In genomic region chr18:62744076-62744705, GRCh38 we compare ENCODE assay signal across 11 cellular contexts. TPM values are rescaled to one million over a fixed set of nuclear protein-coding genes. Genes with fewer than 3 reads are reported as not detected.
DNase-seq lines count a peak whose midpoint lies in the region; ATAC-seq and FAIRE-seq lines count a peak whose summit lies in the region.
"Had no signal": no experiment of that assay in that cellular context is flagged by ENCODE, and none has a peak within 500 bp of the region (broad histone marks: within the 10 kb centered on the region; RNA-seq: fewer than 3 reads in every experiment).

No MANE protein-coding gene starts in this region.

- no peaks in the 10 kb centered on the region for H3K27me3 ChIP-seq in mesenchymal stem cell (ENCODE audit: control insufficient read depth in 1 of 2, insufficient read depth in 1 of 2, low read length in 2 of 2)

- peak; percentile 78 for ATAC-seq in HG02588 (IDR thresholded peaks at IDR 0.05; ENCODE audit: unreplicated experiment)

- no peak overlapping the region for H4K91ac ChIP-seq in mesenchymal stem cell (ENCODE audit: low read length)

- no peak overlapping the region for H3K18ac ChIP-seq in mesenchymal stem cell (ENCODE audit: low read depth in 1 of 2, low read length in 2 of 2)

- H3K4me1 ChIP-seq in mesenchymal stem cell (ENCODE audit: control insufficient read depth, insufficient read depth, low read depth, low read length), result peaks cover 2% of the 10 kb centered on the region

- WGBS in mesenchymal stem cell, result 96% methylated on average over 3 of the region's 3 CpGs

- no peak overlapping the region for H2BK15ac ChIP-seq in mesenchymal stem cell (ENCODE audit: low read depth, poor library complexity, severe bottlenecking)

- peak overlapping the region; percentile 76 for H2BK5ac ChIP-seq in mesenchymal stem cell (ENCODE audit: low read depth, low read length, poor library complexity, severe bottlenecking)

- H3K23ac ChIP-seq in mesenchymal stem cell (ENCODE audit: low read length in 2 of 2), result no peak overlapping the region

- FAIRE-seq in GM18507 (lab: Jason Lieb, UNC), result peak; percentile 68

- peak overlapping the region; percentile 82 for H3K27ac ChIP-seq in mesenchymal stem cell (ENCODE audit: low read length, poor library complexity, severe bottlenecking)

- DNase-seq in GM18507 (ENCODE audit: extremely low spot score, insufficient read length, low read depth) (no peak), NCI-H69 (lab: John Stamatoyannopoulos, UW) (peak; percentile 50), mesenchymal stem cell (no peak), NK-92 (lab: John Stamatoyannopoulos, UW; ENCODE audit: unreplicated experiment) (no peak), nucleus accumbens (lab: John Stamatoyannopoulos, UW) (no peak), kidney glomerular epithelial cell (lab: John Stamatoyannopoulos, UW) (no peak), kidney tubule cell (ENCODE audit: low spot score) (no peak)
- DNase-seq: amygdala, foreskin melanocyte, NCI-H226 had no signal

- no peaks in the 10 kb centered on the region for H3K36me3 ChIP-seq in mesenchymal stem cell (ENCODE audit: control insufficient read depth in 1 of 2, insufficient read depth in 2 of 2, low read depth in 1 of 2, low read length in 2 of 2)

- peaks cover 8% of the 10 kb centered on the region for H3K79me1 ChIP-seq in mesenchymal stem cell (replicated peaks; ENCODE audit: low read length, poor library complexity, severe bottlenecking)

- H3K9me3 ChIP-seq in mesenchymal stem cell (ENCODE audit: control insufficient read depth, low read length), result no peaks in the 10 kb centered on the region

- peak overlapping the region in 1 of 2 experiments; percentile 13 for H3K4ac ChIP-seq in mesenchymal stem cell (ENCODE audit: low read depth in 1 of 2, low read length in 2 of 2)

- peak overlapping the region; percentile 5 for H2BK120ac ChIP-seq in mesenchymal stem cell (ENCODE audit: low read depth, low read length)

- no peak overlapping the region for H3K4me2 ChIP-seq in mesenchymal stem cell (ENCODE audit: low read length, poor library complexity, severe bottlenecking)

- H2AFZ ChIP-seq in mesenchymal stem cell (ENCODE audit: low read depth, low read length), result no peak overlapping the region

- H3K9ac ChIP-seq in mesenchymal stem cell (ENCODE audit: low read length), result no peak overlapping the region

- H2BK12ac ChIP-seq in mesenchymal stem cell (ENCODE audit: low read length in 2 of 2), result no peak overlapping the region

- no peak overlapping the region for H3K14ac ChIP-seq in mesenchymal stem cell (ENCODE audit: low read length in 2 of 2)

- H4K8ac ChIP-seq in mesenchymal stem cell (ENCODE audit: low read length), result no peak overlapping the region

- H2AK5ac ChIP-seq in mesenchymal stem cell (ENCODE audit: low read length, severe bottlenecking), result no peak overlapping the region

- H3K4me3 ChIP-seq in mesenchymal stem cell (ENCODE audit: insufficient read depth in 1 of 2, low read depth in 1 of 2, low read length in 2 of 2), result no peak overlapping the region

RNA-seq across cellular contexts. Expression of gene PHLPP1, which starts 28.9 kb away (rescaled TPM):
- polyA plus RNA-seq in mesenchymal stem cell (2013, experiment 1 of 2), result 4.1 TPM
- 4.8 TPM for polyA plus RNA-seq in mesenchymal stem cell (2013, experiment 2 of 2)
